ENCODE assay signal across 12 cellular contexts in genomic region chr14:66662374-66662773, GRCh38.
A peak's percentile ranks its signal among the peaks of the same experiment; 100 is the strongest.
DNase-seq lines count a peak whose midpoint lies in the region; ATAC-seq and TF ChIP-seq lines count a peak whose summit lies in the region.
"Had no signal": no experiment of that assay in that cellular context is flagged by ENCODE, and none has a peak within 500 bp of the region (broad histone marks: within the 10 kb centered on the region; RNA-seq: fewer than 3 reads in every experiment).

No MANE protein-coding gene starts in this region.

- DNase-seq in activated CD8-positive, alpha-beta T cell treated with anti-CD3 and anti-CD28 coated beads for 36 hours = no peak
- no peak for DNase-seq in activated CD8-positive, alpha-beta T cell treated with anti-CD3 and anti-CD28 coated beads, Interleukin-2, amount 10 ng/mL, durations not matched to agents 7 days and 5 days
- DNase-seq in RPMI7951 (ENCODE audit: low read depth) (peak; percentile 13), fibroblast of the aortic adventitia (ENCODE audit: low read depth) (peak; percentile 33), smooth muscle cell (lab: John Stamatoyannopoulos, UW; ENCODE audit: unreplicated experiment) (no peak), NCI-H2196 (lab: John Stamatoyannopoulos, UW; ENCODE audit: unreplicated experiment) (no peak)
- DNase-seq: activated CD8-positive, alpha-beta memory T cell treated with anti-CD3 and anti-CD28 coated beads, Interleukin-2, amount 10 ng/mL, durations not matched to agents 7 days and 5 days; NCI-H1048; sigmoid colon had no signal

- H3K79me2 ChIP-seq in smooth muscle cell (ENCODE audit: low read depth) = no peaks in the 10 kb centered on the region

- H3K4me1 ChIP-seq in smooth muscle cell (ENCODE audit: low read depth) = no peaks in the 10 kb centered on the region
- H3K4me1 ChIP-seq: BLaER1, sigmoid colon had no signal

- no peaks in the 10 kb centered on the region for H3K9me3 ChIP-seq in smooth muscle cell (replicated peaks; ENCODE audit: low read depth)

- H3K9ac ChIP-seq in smooth muscle cell (ENCODE audit: low read depth) = no peak overlapping the region
- H3K9ac ChIP-seq: BLaER1 had no signal

- H3K27me3 Mint-ChIP-seq in activated CD8-positive, alpha-beta T cell treated with anti-CD3 and anti-CD28 coated beads for 36 hours = no peaks in the 10 kb centered on the region
- H3K27me3 Mint-ChIP-seq in activated CD8-positive, alpha-beta T cell treated with anti-CD3 and anti-CD28 coated beads, Interleukin-2, amount 10 ng/mL, durations not matched to agents 7 days and 5 days (ENCODE audit: low read depth) = no peaks in the 10 kb centered on the region
- H3K27me3 Mint-ChIP-seq: activated CD8-positive, alpha-beta memory T cell treated with anti-CD3 and anti-CD28 coated beads, Interleukin-2, amount 10 ng/mL, durations not matched to agents 7 days and 5 days had no signal

- peaks cover 48% of the 10 kb centered on the region for H3K9me3 Mint-ChIP-seq in activated CD8-positive, alpha-beta T cell treated with anti-CD3 and anti-CD28 coated beads for 36 hours
- H3K9me3 Mint-ChIP-seq in activated CD8-positive, alpha-beta T cell treated with anti-CD3 and anti-CD28 coated beads, Interleukin-2, amount 10 ng/mL, durations not matched to agents 7 days and 5 days (ENCODE audit: insufficient read depth) = peaks cover 27% of the 10 kb centered on the region

- H3K27me3 ChIP-seq in smooth muscle cell (ENCODE audit: low read depth) = no peaks in the 10 kb centered on the region
- H3K27me3 ChIP-seq: BLaER1, sigmoid colon had no signal

- H3K4me3 Mint-ChIP-seq in activated CD8-positive, alpha-beta T cell treated with anti-CD3 and anti-CD28 coated beads for 36 hours = no peak overlapping the region
- H3K4me3 Mint-ChIP-seq in activated CD8-positive, alpha-beta T cell treated with anti-CD3 and anti-CD28 coated beads, Interleukin-2, amount 10 ng/mL, durations not matched to agents 7 days and 5 days = no peak overlapping the region
- H3K4me3 Mint-ChIP-seq: activated CD8-positive, alpha-beta memory T cell treated with anti-CD3 and anti-CD28 coated beads, Interleukin-2, amount 10 ng/mL, durations not matched to agents 7 days and 5 days had no signal

- H3K4me2 ChIP-seq in smooth muscle cell = no peak overlapping the region
- H3K4me2 ChIP-seq: BLaER1 had no signal

- no peak overlapping the region for H2AFZ ChIP-seq in smooth muscle cell (ENCODE audit: low read depth)

- no peak for ATAC-seq in activated CD8-positive, alpha-beta T cell treated with anti-CD3 and anti-CD28 coated beads for 36 hours
- ATAC-seq in activated CD8-positive, alpha-beta T cell treated with anti-CD3 and anti-CD28 coated beads, Interleukin-2, amount 10 ng/mL, durations not matched to agents 7 days and 5 days = no peak
- ATAC-seq in GM18511 (IDR thresholded peaks at IDR 0.05; ENCODE audit: unreplicated experiment) (no peak), HG03354 (IDR thresholded peaks at IDR 0.05; ENCODE audit: poor library complexity, severe bottlenecking, unreplicated experiment) (no peak)
- ATAC-seq: activated CD8-positive, alpha-beta memory T cell treated with anti-CD3 and anti-CD28 coated beads, Interleukin-2, amount 10 ng/mL, durations not matched to agents 7 days and 5 days had no signal

- peak; percentile 30 for TF ChIP-seq CTCF in activated CD8-positive, alpha-beta T cell treated with anti-CD3 and anti-CD28 coated beads for 36 hours (IDR thresholded peaks at IDR 0.05)
- peak; percentile 52 for TF ChIP-seq CTCF in fibroblast of the aortic adventitia (IDR thresholded peaks at IDR 0.05; ENCODE audit: insufficient read depth, low read length)
- TF ChIP-seq CTCF in smooth muscle cell (IDR thresholded peaks at IDR 0.05; ENCODE audit: borderline replicate concordance, insufficient read depth, poor library complexity, severe bottlenecking) = peak; percentile 19

- CTCF ChIA-PET in activated CD8-positive, alpha-beta T cell treated with anti-CD3 and anti-CD28 coated beads for 36 hours (lab: Charles Lee) = interaction anchor here (0.6 to 1.2 kb wide), 3 partner anchors 31 to 260 kb away, joined by 3 read pairs; no protein-coding TSS in a partner anchor
- CTCF ChIA-PET in activated CD8-positive, alpha-beta T cell treated with anti-CD3 and anti-CD28 coated beads, Interleukin-2, amount 10 ng/mL, durations not matched to agents 7 days and 5 days (lab: Charles Lee) = interaction anchor here (0.6 kb wide), 1 partner anchor 1248 kb away, joined by 3 read pairs; no protein-coding TSS in a partner anchor

- no peaks in the 10 kb centered on the region for H4K20me1 ChIP-seq in smooth muscle cell (ENCODE audit: low read depth)
- H4K20me1 ChIP-seq: BLaER1 had no signal

- intact Hi-C loops in activated CD8-positive, alpha-beta T cell treated with anti-CD3 and anti-CD28 coated beads for 36 hours (cut with micrococcal nuclease) = no loop called here

- no peak overlapping the region for H3K27ac ChIP-seq in smooth muscle cell (ENCODE audit: low read depth)
- H3K27ac ChIP-seq: BLaER1, sigmoid colon had no signal

- H3F3A ChIP-seq in smooth muscle cell (ENCODE audit: low read depth) = no peaks in the 10 kb centered on the region

- no peak overlapping the region for H3K27ac Mint-ChIP-seq in activated CD8-positive, alpha-beta T cell treated with anti-CD3 and anti-CD28 coated beads for 36 hours
- H3K27ac Mint-ChIP-seq in activated CD8-positive, alpha-beta T cell treated with anti-CD3 and anti-CD28 coated beads, Interleukin-2, amount 10 ng/mL, durations not matched to agents 7 days and 5 days = no peak overlapping the region
- H3K27ac Mint-ChIP-seq: activated CD8-positive, alpha-beta memory T cell treated with anti-CD3 and anti-CD28 coated beads, Interleukin-2, amount 10 ng/mL, durations not matched to agents 7 days and 5 days had no signal

- peaks cover 13% of the 10 kb centered on the region for H3K36me3 Mint-ChIP-seq in activated CD8-positive, alpha-beta T cell treated with anti-CD3 and anti-CD28 coated beads for 36 hours (ENCODE audit: low read depth)
- H3K36me3 Mint-ChIP-seq in activated CD8-positive, alpha-beta T cell treated with anti-CD3 and anti-CD28 coated beads, Interleukin-2, amount 10 ng/mL, durations not matched to agents 7 days and 5 days (ENCODE audit: low read depth) = no peaks in the 10 kb centered on the region

- H3K4me1 Mint-ChIP-seq in activated CD8-positive, alpha-beta T cell treated with anti-CD3 and anti-CD28 coated beads for 36 hours (ENCODE audit: low read depth) = no peaks in the 10 kb centered on the region
- no peaks in the 10 kb centered on the region for H3K4me1 Mint-ChIP-seq in activated CD8-positive, alpha-beta T cell treated with anti-CD3 and anti-CD28 coated beads, Interleukin-2, amount 10 ng/mL, durations not matched to agents 7 days and 5 days (ENCODE audit: low read depth)
- H3K4me1 Mint-ChIP-seq: activated CD8-positive, alpha-beta memory T cell treated with anti-CD3 and anti-CD28 coated beads, Interleukin-2, amount 10 ng/mL, durations not matched to agents 7 days and 5 days had no signal

- 71% methylated on average over 4 of the region's 4 CpGs for WGBS in smooth muscle cell (ENCODE audit: low lambda C conversion rate)

- no peak overlapping the region for H3K4me3 ChIP-seq in fibroblast of the aortic adventitia (ENCODE audit: low read depth, low read length)
- no peak overlapping the region for H3K4me3 ChIP-seq in smooth muscle cell
- H3K4me3 ChIP-seq: BLaER1, sigmoid colon had no signal

- no peaks in the 10 kb centered on the region for H3K36me3 ChIP-seq in smooth muscle cell (ENCODE audit: low read depth)
- H3K36me3 ChIP-seq: sigmoid colon had no signal

- POLR2A ChIA-PET in activated CD8-positive, alpha-beta T cell treated with anti-CD3 and anti-CD28 coated beads for 36 hours (lab: Charles Lee) = no interaction called here
- POLR2A ChIA-PET in activated CD8-positive, alpha-beta T cell treated with anti-CD3 and anti-CD28 coated beads, Interleukin-2, amount 10 ng/mL, durations not matched to agents 7 days and 5 days (lab: Charles Lee) = no interaction called here

Comparison
In these comparisons a context has a peak if more than half of its experiments do, and no peak if none do; other contexts are left out.
1. DNase-seq: peak in RPMI7951 (single experiment) and fibroblast of the aortic adventitia (single experiment); none in activated CD8-positive, alpha-beta T cell treated with anti-CD3 and anti-CD28 coated beads for 36 hours (single experiment), activated CD8-positive, alpha-beta T cell treated with anti-CD3 and anti-CD28 coated beads, Interleukin-2, amount 10 ng/mL, durations not matched to agents 7 days and 5 days (single experiment), smooth muscle cell (single experiment) and NCI-H2196 (single experiment).
2. Peak in every context shown above with its lines, with median percentiles within 50 percentile points of each other: CTCF ChIP-seq.